10 cellular contexts compared by ENCODE assay signal in genomic region chr10:62079885-62080559, GRCh38.
DNase-seq lines count a peak whose midpoint lies in the region; ATAC-seq, FAIRE-seq and TF ChIP-seq lines count a peak whose summit lies in the region.
"Had no signal": no experiment of that assay in that cellular context is flagged by ENCODE, and none has a peak within 500 bp of the region (broad histone marks: within the 10 kb centered on the region; RNA-seq: fewer than 3 reads in every experiment).

No MANE protein-coding gene starts in this region.

- peaks cover 21 to 64% of the 10 kb centered on the region in 2 experiments for H3K79me1 ChIP-seq in IMR-90 (ENCODE audit: low read depth in 1 of 2, low read length in 2 of 2)

- H3K4ac ChIP-seq in IMR-90 (ENCODE audit: low read depth, low read length) = peak overlapping the region; percentile 24

- H3K4me2 ChIP-seq in IMR-90 (ENCODE audit: low read depth, low read length) = no peak overlapping the region

- ATAC-seq in GM21576 (IDR thresholded peaks at IDR 0.05; ENCODE audit: unreplicated experiment) = peak; percentile 70
- ATAC-seq in IMR-90 (ENCODE audit: low read depth) = no peak
- no peak for ATAC-seq in pancreas

- H2BK5ac ChIP-seq in IMR-90 (ENCODE audit: low read depth, low read length, poor library complexity, severe bottlenecking) = peak overlapping the region; percentile 67

- H3K56ac ChIP-seq in IMR-90 (ENCODE audit: extremely low read depth, insufficient read depth, low read length) = no peak overlapping the region

- peaks cover 33% of the 10 kb centered on the region for H4K20me1 ChIP-seq in IMR-90 (ENCODE audit: insufficient read depth, low read length)

- H3K9ac ChIP-seq in IMR-90 (ENCODE audit: low read depth, low read length) = no peak overlapping the region
- no peak overlapping the region for H3K9ac ChIP-seq in rectal smooth muscle tissue (ENCODE audit: low read length)

- TF ChIP-seq RAD21 in IMR-90 (IDR thresholded peaks at IDR 0.05; ENCODE audit: low read length) = no peak

- H3K4me3 ChIP-seq in IMR-90 (ENCODE audit: insufficient read depth, low read depth, low read length) (no peak overlapping the region), rectal smooth muscle tissue (ENCODE audit: low read length) (no peak overlapping the region), pancreas (no peak overlapping the region)

- H3K27me3 ChIP-seq in IMR-90 (ENCODE audit: control insufficient read depth, insufficient read depth, low read length) = no peaks in the 10 kb centered on the region
- H3K27me3 ChIP-seq in rectal smooth muscle tissue (ENCODE audit: control insufficient read depth, insufficient read depth, low read length) = no peaks in the 10 kb centered on the region
- H3K27me3 ChIP-seq in pancreas = no peaks in the 10 kb centered on the region

- FAIRE-seq in pancreas (lab: Jason Lieb, UNC) = no peak

- TF ChIP-seq CTCF in IMR-90 (conservative IDR thresholded peaks at IDR 0.05; ENCODE audit: low read depth, low read length) (no peak), pancreas (IDR thresholded peaks at IDR 0.05) (no peak)

- H3K14ac ChIP-seq in IMR-90 (replicated peaks; ENCODE audit: low read depth, low read length) = peak overlapping the region; percentile 77

- H2BK20ac ChIP-seq in IMR-90 (ENCODE audit: low read depth, low read length) = no peak overlapping the region; the same call in 1 of the 2 replicates

- WGBS in IMR-90 (ENCODE audit: extremely low coverage in 2 of 2, insufficient read length in 1 of 2), 2 experiments = 100% methylated on average over 1 of the region's 8 CpGs; no CpG with 5 or more reads in 1 of the 2 experiments
- 96 to 98% methylated on average over 8 of the region's 8 CpGs for WGBS in pancreas, 2 donors

- H2AK5ac ChIP-seq in IMR-90 (ENCODE audit: low read depth, low read length) = 0 out of 2 replicates have a peak overlapping the region, but pooled peaks have one; percentile 25

- DNase-seq in NCI-H526 (lab: John Stamatoyannopoulos, UW) (peak; percentile 6 to 48), NCI-H526 treated with DMSO at 0.1 percent for 48 hours (lab: John Stamatoyannopoulos, UW) (no peak), IMR-90 (no peak), NCI-H2029 treated with DMSO at 0.1 percent for 48 hours (lab: John Stamatoyannopoulos, UW) (no peak), medulla oblongata (ENCODE audit: extremely low spot score) (no peak), pancreas (no peak)
- DNase-seq: foreskin fibroblast had no signal

- no peak for TF ChIP-seq POLR2A in IMR-90 (IDR thresholded peaks at IDR 0.05; ENCODE audit: low read depth, low read length)

- H3K4me1 ChIP-seq in IMR-90 (ENCODE audit: control insufficient read depth, insufficient read depth, low read length) (peaks cover 43% of the 10 kb centered on the region), rectal smooth muscle tissue (ENCODE audit: control insufficient read depth, insufficient read depth, low read length) (peaks cover 40% of the 10 kb centered on the region), pancreas (peaks cover 0 to 43% (median 21%) of the 10 kb centered on the region in 3 donors)

- no peak overlapping the region for H2BK15ac ChIP-seq in IMR-90 (ENCODE audit: low read depth, low read length)

- 0 out of 2 replicates have a peak overlapping the region, but pooled peaks have one; percentile 21 for H3K18ac ChIP-seq in IMR-90 (ENCODE audit: low read depth, low read length)

- H3K36me3 ChIP-seq in IMR-90 (ENCODE audit: control insufficient read depth, insufficient read depth, low read length) (peaks cover 47% of the 10 kb centered on the region), rectal smooth muscle tissue (ENCODE audit: control insufficient read depth, insufficient read depth, low read length) (peaks cover 5% of the 10 kb centered on the region), pancreas (no peaks in the 10 kb centered on the region)

- H4K5ac ChIP-seq in IMR-90 (ENCODE audit: low read depth, low read length) = peak overlapping the region; percentile 36; the same call in 1 of the 2 replicates

- no peak overlapping the region for H2AK9ac ChIP-seq in IMR-90 (replicated peaks; ENCODE audit: low read depth, low read length, poor library complexity)

- H4K8ac ChIP-seq in IMR-90 (ENCODE audit: low read depth in 2 of 2, low read length in 2 of 2) = peak overlapping the region in 1 of 2 experiments; percentile 33; a peak in 2 of 4 replicates

- peak overlapping the region; percentile 57; the same call in 1 of the 2 replicates for H3K23ac ChIP-seq in IMR-90 (ENCODE audit: low read depth, low read length)

- H2BK120ac ChIP-seq in IMR-90 (ENCODE audit: low read depth, low read length) = 0 out of 2 replicates have a peak overlapping the region, but pooled peaks have one; percentile 2

- H3K27ac ChIP-seq in IMR-90 (ENCODE audit: insufficient read depth, low read length) (peak overlapping the region; percentile 75), rectal smooth muscle tissue (ENCODE audit: low read depth, low read length) (peak overlapping the region; percentile 46), pancreas (no peak overlapping the region)
- H3K27ac ChIP-seq: 22Rv1 had no signal

- H2AFZ ChIP-seq in IMR-90 (replicated peaks; ENCODE audit: low read length, poor library complexity) = no peak overlapping the region

- POLR2A ChIA-PET in IMR-90 (lab: Charles Lee; ENCODE audit: unreplicated experiment) = no interaction called here

- H3K9me3 ChIP-seq in IMR-90 (ENCODE audit: control insufficient read depth, insufficient read depth, low read length) = no peaks in the 10 kb centered on the region
- H3K9me3 ChIP-seq in pancreas = no peaks in the 10 kb centered on the region

- in situ Hi-C loops in IMR-90 (cut with MboI; ENCODE audit: low sequenced_read_pairs) = loop anchor here (25.0 kb wide), 1 partner anchor 1057 kb away; the partner anchor contains the start of gene NRBF2

- H4K91ac ChIP-seq in IMR-90 (ENCODE audit: insufficient read depth, low read depth, low read length) = no peak overlapping the region

- peaks cover 31% of the 10 kb centered on the region for H3K9me1 ChIP-seq in IMR-90 (ENCODE audit: insufficient read depth, low read length)

- CTCF ChIA-PET in IMR-90 (lab: Yijun Ruan, JAX) = interaction anchor here (0.7 kb wide), 1 partner anchor 309 kb away, joined by 4 read pairs; no protein-coding TSS in a partner anchor

- dilution Hi-C loops in IMR-90 (cut with HindIII; ENCODE audit: low sequenced_read_pairs, unreplicated experiment) = no loop called here

- intact Hi-C loops in IMR-90 (cut with micrococcal nuclease) (no loop called here), pancreas (cut with DNase I) (no loop called here)

- no TSS peak for BruUV-seq in IMR-90 (replicated peaks; lab: Mats Ljungman, UMichigan)

TF ChIP-seq in IMR-90, 13 proteins besides CTCF, POLR2A, EP300 and RAD21:
- no peak for TF ChIP-seq CEBPB (IDR thresholded peaks at IDR 0.05; ENCODE audit: low read depth, low read length)
- no peak for TF ChIP-seq SMC3 (IDR thresholded peaks at IDR 0.05; ENCODE audit: low read depth, low read length)
- TF ChIP-seq USF2 (IDR thresholded peaks at IDR 0.05; ENCODE audit: low read depth, low read length) = no peak
- TF ChIP-seq CHD1 (IDR thresholded peaks at IDR 0.05; ENCODE audit: low read depth, low read length) = no peak

Comparison
In these comparisons a context has a peak if more than half of its experiments do, and no peak if none do; other contexts are left out.
1. DNase-seq: peak in NCI-H526 (2 of 2); none in NCI-H526 treated with DMSO at 0.1 percent for 48 hours (single experiment), IMR-90 (single experiment), NCI-H2029 treated with DMSO at 0.1 percent for 48 hours (single experiment), medulla oblongata (single experiment) and pancreas (0 of 6).
2. H3K27ac ChIP-seq: peak in IMR-90 (single experiment) and rectal smooth muscle tissue (single experiment); none in pancreas (0 of 4).